In the genomic region with DNA sequence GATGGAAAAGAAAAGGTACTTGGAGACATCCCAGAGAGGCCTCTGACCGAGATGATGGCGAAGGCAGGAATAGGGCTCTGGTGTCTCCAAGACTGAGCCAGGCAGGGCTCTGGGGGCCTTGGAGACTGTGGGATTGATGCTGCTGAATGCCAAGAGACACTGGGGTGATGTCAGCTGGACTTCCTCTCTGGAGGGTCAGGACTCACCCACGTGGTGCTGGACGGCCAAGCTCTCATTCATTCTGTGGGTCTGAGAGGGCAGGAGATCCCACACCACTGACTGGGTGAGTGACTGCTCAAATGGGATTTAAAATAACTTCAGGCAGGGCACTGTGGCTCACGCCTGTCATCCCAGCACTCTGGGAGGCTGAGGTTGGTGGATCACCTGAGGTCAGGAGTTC, we compare ENCODE assay signal across 21 cellular contexts.
"Had no signal": no experiment of that assay in that cellular context is flagged by ENCODE, and none has a peak within 500 bp of the region (broad histone marks: within the 10 kb centered on the region; RNA-seq: fewer than 3 reads in every experiment).

No MANE protein-coding gene starts in this region.

- H3K4me1 Mint-ChIP-seq: activated CD4-positive, alpha-beta memory T cell treated with anti-CD3 and anti-CD28 coated beads, Interleukin-2, amount 10 ng/mL, durations not matched to agents 7 days and 5 days had no signal

- H3K36me3 ChIP-seq: thoracic aorta had no signal

- H3K4me3 Mint-ChIP-seq: activated CD4-positive, alpha-beta memory T cell treated with anti-CD3 and anti-CD28 coated beads, Interleukin-2, amount 10 ng/mL, durations not matched to agents 7 days and 5 days; activated naive CD4-positive, alpha-beta T cell treated with anti-CD3 and anti-CD28 coated beads for 36 hours; activated T-cell treated with anti-CD3 and anti-CD28 coated beads, Interleukin-2, amount 50 U/mL, for 72 hours; natural killer cell treated with Interleukin-12 subunit alpha and Interleukin-12 subunit beta and Interleukin-15 and Interleukin-18, amount 100 ng/mL, for 72 hours; type B pancreatic cell had no signal

- H3K4me3 ChIP-seq: lung, SK-N-MC, thoracic aorta had no signal

- H3K9me3 ChIP-seq: thoracic aorta had no signal

- H3K9me3 Mint-ChIP-seq: activated CD4-positive, alpha-beta memory T cell treated with anti-CD3 and anti-CD28 coated beads, Interleukin-2, amount 10 ng/mL, durations not matched to agents 7 days and 5 days; activated naive CD4-positive, alpha-beta T cell treated with anti-CD3 and anti-CD28 coated beads for 36 hours; activated T-cell treated with anti-CD3 and anti-CD28 coated beads, Interleukin-2, amount 50 U/mL, for 72 hours; natural killer cell treated with Interleukin-12 subunit alpha and Interleukin-12 subunit beta and Interleukin-15 and Interleukin-18, amount 100 ng/mL, for 72 hours; type B pancreatic cell had no signal

- H3K4me1 ChIP-seq: foreskin keratinocyte had no signal

- DNase-seq: activated CD4-positive, alpha-beta memory T cell treated with anti-CD3 and anti-CD28 coated beads, Interleukin-2, amount 10 ng/mL, durations not matched to agents 7 days and 5 days; activated CD4-positive, alpha-beta T cell treated with anti-CD3 and anti-CD28 coated beads for 48 hours; activated effector memory CD4-positive, alpha-beta T cell treated with Interleukin-2 at 50 U/mL for 16 hours; activated naive CD4-positive, alpha-beta T cell treated with anti-CD3 and anti-CD28 coated beads for 36 hours; activated T-cell treated with anti-CD3 and anti-CD28 coated beads, Interleukin-2, amount 50 U/mL, for 72 hours; amygdala; cerebellar nuclear complex; effector CD4-positive, alpha-beta T cell; erythroblast; foreskin keratinocyte; head of caudate nucleus; islet precursor cell; left colon; midbrain; stimulated activated CD4-positive, alpha-beta T cell treated with anti-CD3 and anti-CD28 coated beads, Interleukin-4, amount 100 ng/mL, for 24 hours; stimulated activated naive CD4-positive, alpha-beta T cell treated with Interleukin-2 at 50 U/mL for 16 hours had no signal

- H3K36me3 Mint-ChIP-seq: natural killer cell treated with Interleukin-12 subunit alpha and Interleukin-12 subunit beta and Interleukin-15 and Interleukin-18, amount 100 ng/mL, for 72 hours; type B pancreatic cell had no signal

- ATAC-seq: activated T-cell treated with anti-CD3 and anti-CD28 coated beads, Interleukin-2, amount 50 U/mL, for 72 hours; foreskin keratinocyte; left colon; natural killer cell treated with Interleukin-12 subunit alpha and Interleukin-12 subunit beta and Interleukin-15 and Interleukin-18, amount 100 ng/mL, for 72 hours had no signal

- H3K27ac ChIP-seq: foreskin keratinocyte, SK-N-MC, thoracic aorta had no signal

- H3K27ac Mint-ChIP-seq: activated CD4-positive, alpha-beta memory T cell treated with anti-CD3 and anti-CD28 coated beads, Interleukin-2, amount 10 ng/mL, durations not matched to agents 7 days and 5 days; activated naive CD4-positive, alpha-beta T cell treated with anti-CD3 and anti-CD28 coated beads for 36 hours; activated T-cell treated with anti-CD3 and anti-CD28 coated beads, Interleukin-2, amount 50 U/mL, for 72 hours; natural killer cell treated with Interleukin-12 subunit alpha and Interleukin-12 subunit beta and Interleukin-15 and Interleukin-18, amount 100 ng/mL, for 72 hours; type B pancreatic cell had no signal
